In the genomic region with DNA sequence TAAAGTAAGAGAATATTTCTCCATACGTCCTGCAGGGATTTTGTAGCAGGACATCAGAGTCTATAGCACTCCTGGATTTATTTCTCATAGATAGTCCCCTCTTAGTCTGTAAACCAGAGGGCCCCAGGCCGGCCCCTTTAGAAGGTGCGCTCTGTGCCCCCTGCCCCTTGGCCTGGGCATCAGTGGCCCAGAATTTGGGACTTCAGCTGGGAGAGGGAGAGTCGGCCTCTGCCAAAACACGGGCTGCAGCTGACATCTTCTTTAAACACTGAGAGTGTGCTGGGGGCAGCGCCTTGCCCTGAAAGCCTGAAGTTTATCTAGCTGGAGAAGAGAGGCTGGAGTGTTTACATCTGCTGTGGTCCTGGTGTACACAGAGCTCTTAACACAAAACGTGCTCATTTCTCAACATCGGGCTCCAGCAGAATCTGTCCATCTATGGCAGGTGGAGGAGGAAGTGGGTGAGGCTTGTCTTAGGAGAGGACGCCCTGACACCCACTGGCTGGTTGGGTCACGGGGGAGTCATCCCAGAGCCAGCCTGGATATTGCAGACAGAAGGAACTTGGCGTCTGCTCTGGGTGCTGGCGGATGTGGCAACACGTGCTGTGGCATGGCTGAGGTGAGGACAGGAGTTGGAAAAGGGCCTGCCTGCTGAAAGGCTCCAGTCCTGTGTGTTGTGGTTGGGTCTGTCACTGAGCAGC, we compare ENCODE assay signal across 2 cellular contexts.
TF ChIP-seq lines count a peak whose summit lies in the region.

No MANE protein-coding gene starts in this region.

TF ChIP-seq in IMR-90, 13 proteins besides CTCF, POLR2A, EP300 and RAD21:
- TF ChIP-seq BHLHE40 (IDR thresholded peaks at IDR 0.05; ENCODE audit: low read depth, low read length) (peak; percentile 63), ELK1 (IDR thresholded peaks at IDR 0.05; ENCODE audit: borderline replicate concordance, low read depth, low read length) (no peak), NFE2L2 (IDR thresholded peaks at IDR 0.05; ENCODE audit: low read depth, low read length) (no peak), CHD1 (IDR thresholded peaks at IDR 0.05; ENCODE audit: low read depth, low read length) (no peak), CEBPB (IDR thresholded peaks at IDR 0.05; ENCODE audit: low read depth, low read length) (no peak), SMC3 (IDR thresholded peaks at IDR 0.05; ENCODE audit: low read depth, low read length) (no peak), FOS (IDR thresholded peaks at IDR 0.05; ENCODE audit: low read depth, low read length) (no peak), MAZ (IDR thresholded peaks at IDR 0.05; ENCODE audit: borderline replicate concordance, low read depth, low read length) (no peak), MAFK (IDR thresholded peaks at IDR 0.05; ENCODE audit: low read depth, low read length) (no peak), MXI1 (IDR thresholded peaks at IDR 0.05; ENCODE audit: borderline replicate concordance, low read depth, low read length) (0 out of 2 replicates have a peak, but pooled peaks have one; percentile 11), RCOR1 (IDR thresholded peaks at IDR 0.05; ENCODE audit: insufficient replicate concordance, low read length) (no peak)
- TF ChIP-seq, protein P1, sequence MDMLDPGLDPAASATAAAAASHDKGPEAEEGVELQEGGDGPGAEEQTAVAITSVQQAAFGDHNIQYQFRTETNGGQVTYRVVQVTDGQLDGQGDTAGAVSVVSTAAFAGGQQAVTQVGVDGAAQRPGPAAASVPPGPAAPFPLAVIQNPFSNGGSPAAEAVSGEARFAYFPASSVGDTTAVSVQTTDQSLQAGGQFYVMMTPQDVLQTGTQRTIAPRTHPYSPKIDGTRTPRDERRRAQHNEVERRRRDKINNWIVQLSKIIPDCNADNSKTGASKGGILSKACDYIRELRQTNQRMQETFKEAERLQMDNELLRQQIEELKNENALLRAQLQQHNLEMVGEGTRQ (IDR thresholded peaks at IDR 0.05; ENCODE audit: low read depth, low read length) = 0 out of 2 replicates have a peak, but pooled peaks have one; percentile 13

TF ChIP-seq in GM23338, 12 proteins besides CTCF, POLR2A, EP300 and RAD21:
- TF ChIP-seq ZNF331 (CRISPR knock-in tag; IDR thresholded peaks at IDR 0.05; ENCODE audit: low read depth) (no peak), EZH2 (IDR thresholded peaks at IDR 0.05; ENCODE audit: low read depth, unreplicated experiment) (no peak), POLR2AphosphoS5 (IDR thresholded peaks at IDR 0.05; ENCODE audit: low read depth) (no peak), ZNF114 (CRISPR knock-in tag; IDR thresholded peaks at IDR 0.05) (no peak), JUNB (IDR thresholded peaks at IDR 0.05; ENCODE audit: unreplicated experiment) (no peak), NANOG (IDR thresholded peaks at IDR 0.05; ENCODE audit: borderline replicate concordance) (no peak), CREB1 (CRISPR knock-in tag; IDR thresholded peaks at IDR 0.05; ENCODE audit: low read depth) (no peak), STAT1 (IDR thresholded peaks at IDR 0.05; ENCODE audit: unreplicated experiment) (no peak), EZH2phosphoT487 (IDR thresholded peaks at IDR 0.05; ENCODE audit: unreplicated experiment) (no peak)
- TF ChIP-seq, protein P2, sequence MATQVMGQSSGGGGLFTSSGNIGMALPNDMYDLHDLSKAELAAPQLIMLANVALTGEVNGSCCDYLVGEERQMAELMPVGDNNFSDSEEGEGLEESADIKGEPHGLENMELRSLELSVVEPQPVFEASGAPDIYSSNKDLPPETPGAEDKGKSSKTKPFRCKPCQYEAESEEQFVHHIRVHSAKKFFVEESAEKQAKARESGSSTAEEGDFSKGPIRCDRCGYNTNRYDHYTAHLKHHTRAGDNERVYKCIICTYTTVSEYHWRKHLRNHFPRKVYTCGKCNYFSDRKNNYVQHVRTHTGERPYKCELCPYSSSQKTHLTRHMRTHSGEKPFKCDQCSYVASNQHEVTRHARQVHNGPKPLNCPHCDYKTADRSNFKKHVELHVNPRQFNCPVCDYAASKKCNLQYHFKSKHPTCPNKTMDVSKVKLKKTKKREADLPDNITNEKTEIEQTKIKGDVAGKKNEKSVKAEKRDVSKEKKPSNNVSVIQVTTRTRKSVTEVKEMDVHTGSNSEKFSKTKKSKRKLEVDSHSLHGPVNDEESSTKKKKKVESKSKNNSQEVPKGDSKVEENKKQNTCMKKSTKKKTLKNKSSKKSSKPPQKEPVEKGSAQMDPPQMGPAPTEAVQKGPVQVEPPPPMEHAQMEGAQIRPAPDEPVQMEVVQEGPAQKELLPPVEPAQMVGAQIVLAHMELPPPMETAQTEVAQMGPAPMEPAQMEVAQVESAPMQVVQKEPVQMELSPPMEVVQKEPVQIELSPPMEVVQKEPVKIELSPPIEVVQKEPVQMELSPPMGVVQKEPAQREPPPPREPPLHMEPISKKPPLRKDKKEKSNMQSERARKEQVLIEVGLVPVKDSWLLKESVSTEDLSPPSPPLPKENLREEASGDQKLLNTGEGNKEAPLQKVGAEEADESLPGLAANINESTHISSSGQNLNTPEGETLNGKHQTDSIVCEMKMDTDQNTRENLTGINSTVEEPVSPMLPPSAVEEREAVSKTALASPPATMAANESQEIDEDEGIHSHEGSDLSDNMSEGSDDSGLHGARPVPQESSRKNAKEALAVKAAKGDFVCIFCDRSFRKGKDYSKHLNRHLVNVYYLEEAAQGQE (IDR thresholded peaks at IDR 0.05; ENCODE audit: unreplicated experiment) = no peak
- TF ChIP-seq, protein P3, sequence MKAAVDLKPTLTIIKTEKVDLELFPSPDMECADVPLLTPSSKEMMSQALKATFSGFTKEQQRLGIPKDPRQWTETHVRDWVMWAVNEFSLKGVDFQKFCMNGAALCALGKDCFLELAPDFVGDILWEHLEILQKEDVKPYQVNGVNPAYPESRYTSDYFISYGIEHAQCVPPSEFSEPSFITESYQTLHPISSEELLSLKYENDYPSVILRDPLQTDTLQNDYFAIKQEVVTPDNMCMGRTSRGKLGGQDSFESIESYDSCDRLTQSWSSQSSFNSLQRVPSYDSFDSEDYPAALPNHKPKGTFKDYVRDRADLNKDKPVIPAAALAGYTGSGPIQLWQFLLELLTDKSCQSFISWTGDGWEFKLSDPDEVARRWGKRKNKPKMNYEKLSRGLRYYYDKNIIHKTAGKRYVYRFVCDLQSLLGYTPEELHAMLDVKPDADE (IDR thresholded peaks at IDR 0.05) = no peak
- TF ChIP-seq, protein P4, sequence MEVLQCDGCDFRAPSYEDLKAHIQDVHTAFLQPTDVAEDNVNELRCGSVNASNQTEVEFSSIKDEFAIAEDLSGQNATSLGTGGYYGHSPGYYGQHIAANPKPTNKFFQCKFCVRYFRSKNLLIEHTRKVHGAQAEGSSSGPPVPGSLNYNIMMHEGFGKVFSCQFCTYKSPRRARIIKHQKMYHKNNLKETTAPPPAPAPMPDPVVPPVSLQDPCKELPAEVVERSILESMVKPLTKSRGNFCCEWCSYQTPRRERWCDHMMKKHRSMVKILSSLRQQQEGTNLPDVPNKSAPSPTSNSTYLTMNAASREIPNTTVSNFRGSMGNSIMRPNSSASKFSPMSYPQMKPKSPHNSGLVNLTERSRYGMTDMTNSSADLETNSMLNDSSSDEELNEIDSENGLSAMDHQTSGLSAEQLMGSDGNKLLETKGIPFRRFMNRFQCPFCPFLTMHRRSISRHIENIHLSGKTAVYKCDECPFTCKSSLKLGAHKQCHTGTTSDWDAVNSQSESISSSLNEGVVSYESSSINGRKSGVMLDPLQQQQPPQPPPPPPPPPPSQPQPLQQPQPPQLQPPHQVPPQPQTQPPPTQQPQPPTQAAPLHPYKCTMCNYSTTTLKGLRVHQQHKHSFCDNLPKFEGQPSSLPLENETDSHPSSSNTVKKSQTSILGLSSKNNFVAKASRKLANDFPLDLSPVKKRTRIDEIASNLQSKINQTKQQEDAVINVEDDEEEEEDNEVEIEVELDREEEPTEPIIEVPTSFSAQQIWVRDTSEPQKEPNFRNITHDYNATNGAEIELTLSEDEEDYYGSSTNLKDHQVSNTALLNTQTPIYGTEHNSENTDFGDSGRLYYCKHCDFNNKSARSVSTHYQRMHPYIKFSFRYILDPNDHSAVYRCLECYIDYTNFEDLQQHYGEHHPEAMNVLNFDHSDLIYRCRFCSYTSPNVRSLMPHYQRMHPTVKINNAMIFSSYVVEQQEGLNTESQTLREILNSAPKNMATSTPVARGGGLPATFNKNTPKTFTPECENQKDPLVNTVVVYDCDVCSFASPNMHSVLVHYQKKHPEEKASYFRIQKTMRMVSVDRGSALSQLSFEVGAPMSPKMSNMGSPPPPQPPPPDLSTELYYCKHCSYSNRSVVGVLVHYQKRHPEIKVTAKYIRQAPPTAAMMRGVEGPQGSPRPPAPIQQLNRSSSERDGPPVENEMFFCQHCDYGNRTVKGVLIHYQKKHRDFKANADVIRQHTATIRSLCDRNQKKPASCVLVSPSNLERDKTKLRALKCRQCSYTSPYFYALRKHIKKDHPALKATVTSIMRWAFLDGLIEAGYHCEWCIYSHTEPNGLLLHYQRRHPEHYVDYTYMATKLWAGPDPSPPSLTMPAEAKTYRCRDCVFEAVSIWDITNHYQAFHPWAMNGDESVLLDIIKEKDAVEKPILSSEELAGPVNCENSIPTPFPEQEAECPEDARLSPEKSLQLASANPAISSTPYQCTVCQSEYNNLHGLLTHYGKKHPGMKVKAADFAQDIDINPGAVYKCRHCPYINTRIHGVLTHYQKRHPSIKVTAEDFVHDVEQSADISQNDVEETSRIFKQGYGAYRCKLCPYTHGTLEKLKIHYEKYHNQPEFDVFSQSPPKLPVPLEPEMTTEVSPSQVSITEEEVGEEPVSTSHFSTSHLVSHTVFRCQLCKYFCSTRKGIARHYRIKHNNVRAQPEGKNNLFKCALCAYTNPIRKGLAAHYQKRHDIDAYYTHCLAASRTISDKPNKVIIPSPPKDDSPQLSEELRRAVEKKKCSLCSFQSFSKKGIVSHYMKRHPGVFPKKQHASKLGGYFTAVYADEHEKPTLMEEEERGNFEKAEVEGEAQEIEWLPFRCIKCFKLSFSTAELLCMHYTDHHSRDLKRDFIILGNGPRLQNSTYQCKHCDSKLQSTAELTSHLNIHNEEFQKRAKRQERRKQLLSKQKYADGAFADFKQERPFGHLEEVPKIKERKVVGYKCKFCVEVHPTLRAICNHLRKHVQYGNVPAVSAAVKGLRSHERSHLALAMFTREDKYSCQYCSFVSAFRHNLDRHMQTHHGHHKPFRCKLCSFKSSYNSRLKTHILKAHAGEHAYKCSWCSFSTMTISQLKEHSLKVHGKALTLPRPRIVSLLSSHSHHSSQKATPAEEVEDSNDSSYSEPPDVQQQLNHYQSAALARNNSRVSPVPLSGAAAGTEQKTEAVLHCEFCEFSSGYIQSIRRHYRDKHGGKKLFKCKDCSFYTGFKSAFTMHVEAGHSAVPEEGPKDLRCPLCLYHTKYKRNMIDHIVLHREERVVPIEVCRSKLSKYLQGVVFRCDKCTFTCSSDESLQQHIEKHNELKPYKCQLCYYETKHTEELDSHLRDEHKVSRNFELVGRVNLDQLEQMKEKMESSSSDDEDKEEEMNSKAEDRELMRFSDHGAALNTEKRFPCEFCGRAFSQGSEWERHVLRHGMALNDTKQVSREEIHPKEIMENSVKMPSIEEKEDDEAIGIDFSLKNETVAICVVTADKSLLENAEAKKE (CRISPR knock-in tag; IDR thresholded peaks at IDR 0.05) = no peak
